ENCODE assay signal across 23 cellular contexts in genomic region chr14:42715316-42715715, GRCh38.
DNase-seq lines count a peak whose midpoint lies in the region; ATAC-seq and TF ChIP-seq lines count a peak whose summit lies in the region.
"Had no signal": no experiment of that assay in that cellular context is flagged by ENCODE, and none has a peak within 500 bp of the region (broad histone marks: within the 10 kb centered on the region; RNA-seq: fewer than 3 reads in every experiment).

No MANE protein-coding gene starts in this region.

- DNase-seq in EL (peak; percentile 1), RKO (ENCODE audit: low spot score) (peak; percentile 8), epithelial cell of proximal tubule (ENCODE audit: low read depth) (peak; percentile 10), kidney epithelial cell (ENCODE audit: low read depth) (peak; percentile 7), substantia nigra (lab: John Stamatoyannopoulos, UW) (no peak), natural killer cell (no peak)
- DNase-seq in stimulated activated naive CD4-positive, alpha-beta T cell treated with Interleukin-2 at 50 U/mL for 16 hours (lab: John Stamatoyannopoulos, UW) = no peak
- DNase-seq: activated naive CD4-positive, alpha-beta T cell; activated T-cell treated with anti-CD3 and anti-CD28 coated beads, Interleukin-2, amount 50 U/mL, for 4 hours; adrenal gland; CD8-positive, alpha-beta T cell; GF-D8; HFFc6; Kasumi-1; midbrain; NCI-H1048; NCI-H187 treated with DMSO at 0.1 percent for 48 hours; NCI-H82; SHP77 treated with DMSO at 0.1 percent for 48 hours had no signal

- no peak overlapping the region for H3K4me3 Mint-ChIP-seq in natural killer cell
- H3K4me3 Mint-ChIP-seq: activated T-cell treated with anti-CD3 and anti-CD28 coated beads, Interleukin-2, amount 50 U/mL, for 4 hours; CD8-positive, alpha-beta T cell; HFFc6 had no signal

- H3K27me3 ChIP-seq in kidney epithelial cell (ENCODE audit: control insufficient read depth, insufficient read depth, low read length) = no peaks in the 10 kb centered on the region
- H3K27me3 ChIP-seq: adrenal gland, suprapubic skin, vagina had no signal

- no peaks in the 10 kb centered on the region for H3K36me3 ChIP-seq in kidney epithelial cell (ENCODE audit: control insufficient read depth, insufficient read depth, low read length)
- H3K36me3 ChIP-seq: adrenal gland, suprapubic skin, vagina had no signal

- H3K9me3 Mint-ChIP-seq in natural killer cell = peaks cover 17 to 20% of the 10 kb centered on the region in 2 donors

- intact Hi-C loops in natural killer cell (cut with micrococcal nuclease) = no loop called here

- no peak overlapping the region for H3K27ac ChIP-seq in substantia nigra (ENCODE audit: low read depth, low read length, poor library complexity, severe bottlenecking)
- H3K27ac ChIP-seq: adrenal gland, suprapubic skin, vagina had no signal

- H3K27ac Mint-ChIP-seq in natural killer cell = no peak overlapping the region
- H3K27ac Mint-ChIP-seq: CD8-positive, alpha-beta T cell; HFFc6 had no signal

- H3K36me3 Mint-ChIP-seq in natural killer cell = peaks cover 7% of the 10 kb centered on the region
- H3K36me3 Mint-ChIP-seq: CD8-positive, alpha-beta T cell had no signal

- TF ChIP-seq CTCF in epithelial cell of proximal tubule (conservative IDR thresholded peaks at IDR 0.05; ENCODE audit: low read depth, low read length) = no peak
- no peak for TF ChIP-seq CTCF in kidney epithelial cell (IDR thresholded peaks at IDR 0.05; ENCODE audit: insufficient read depth, low read length, poor library complexity, severe bottlenecking)
- TF ChIP-seq CTCF in natural killer cell (IDR thresholded peaks at IDR 0.05) = no peak

- H3K4me1 Mint-ChIP-seq in natural killer cell = no peaks in the 10 kb centered on the region

- H3K4me3 ChIP-seq in epithelial cell of proximal tubule (ENCODE audit: low read depth, low read length) = no peak overlapping the region
- H3K4me3 ChIP-seq in kidney epithelial cell (ENCODE audit: low read depth, low read length) = no peak overlapping the region
- H3K4me3 ChIP-seq: adrenal gland, suprapubic skin, vagina had no signal

- no peaks in the 10 kb centered on the region for H3K27me3 Mint-ChIP-seq in natural killer cell (ENCODE audit: low read depth in 2 of 2)

- ATAC-seq in GM18858 (IDR thresholded peaks at IDR 0.05; ENCODE audit: unreplicated experiment) (no peak), natural killer cell (no peak)
- ATAC-seq: activated T-cell treated with anti-CD3 and anti-CD28 coated beads, Interleukin-2, amount 50 U/mL, for 4 hours; CD8-positive, alpha-beta T cell; esophagus mucosa had no signal

Comparison
In these comparisons a context has a peak if more than half of its experiments do, and no peak if none do; other contexts are left out.
1. DNase-seq: peak in EL (single experiment), RKO (single experiment), epithelial cell of proximal tubule (single experiment) and kidney epithelial cell (single experiment); none in stimulated activated naive CD4-positive, alpha-beta T cell treated with Interleukin-2 at 50 U/mL for 16 hours (single experiment), substantia nigra (0 of 49) and natural killer cell (single experiment).